Comparison of ENCODE assay signal across 2 cellular contexts in genomic region chr2:118166242-118166641, GRCh38.
TF ChIP-seq lines count a peak whose summit lies in the region.

No MANE protein-coding gene starts in this region.

TF ChIP-seq in IMR-90, 13 proteins besides CTCF, POLR2A, EP300 and RAD21:
- no peak for TF ChIP-seq CHD1 (IDR thresholded peaks at IDR 0.05; ENCODE audit: low read depth, low read length)
- no peak for TF ChIP-seq RFX5 (IDR thresholded peaks at IDR 0.05; ENCODE audit: low read depth, low read length)
- peak; percentile 76 for TF ChIP-seq CEBPB (IDR thresholded peaks at IDR 0.05; ENCODE audit: low read depth, low read length)
- TF ChIP-seq RCOR1 (IDR thresholded peaks at IDR 0.05; ENCODE audit: insufficient replicate concordance, low read length), result no peak

TF ChIP-seq in H1, 55 proteins besides CTCF, POLR2A, EP300 and RAD21:
- TF ChIP-seq CEBPB (IDR thresholded peaks at IDR 0.05; ENCODE audit: low read depth, low read length), result peak; percentile 33; the same call in 1 of the 2 replicates
- TF ChIP-seq, protein P1, sequence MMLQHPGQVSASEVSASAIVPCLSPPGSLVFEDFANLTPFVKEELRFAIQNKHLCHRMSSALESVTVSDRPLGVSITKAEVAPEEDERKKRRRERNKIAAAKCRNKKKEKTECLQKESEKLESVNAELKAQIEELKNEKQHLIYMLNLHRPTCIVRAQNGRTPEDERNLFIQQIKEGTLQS (IDR thresholded peaks at IDR 0.05; ENCODE audit: insufficient read depth, low read depth, low read length), result no peak
- no peak for TF ChIP-seq SAP30 (IDR thresholded peaks at IDR 0.05; ENCODE audit: insufficient read depth, insufficient replicate concordance, low read length)
- TF ChIP-seq HDAC2 (IDR thresholded peaks at IDR 0.05; ENCODE audit: borderline replicate concordance in 1 of 2, low read depth in 2 of 2, low read length in 2 of 2), result no peak
- TF ChIP-seq PHF8 (conservative IDR thresholded peaks at IDR 0.05; ENCODE audit: low read depth, low read length), result no peak
- TF ChIP-seq FOSL1 (IDR thresholded peaks at IDR 0.05; ENCODE audit: insufficient read depth, low read depth, low read length), result no peak
TF ChIP-seq in H1: peak in this region for 1.
